Comparison of ENCODE assay signal across 11 cellular contexts in genomic region chr15:57118013-57118799, GRCh38.
DNase-seq lines count a peak whose midpoint lies in the region; ATAC-seq and TF ChIP-seq lines count a peak whose summit lies in the region.
"Had no signal": no experiment of that assay in that cellular context is flagged by ENCODE, and none has a peak within 500 bp of the region (broad histone marks: within the 10 kb centered on the region; RNA-seq: fewer than 3 reads in every experiment).

No MANE protein-coding gene starts in this region.

- no TSS peak for BruUV-seq in Panc1 (replicated peaks; lab: Mats Ljungman, UMichigan)

- CTCF ChIA-PET in Panc1 (lab: Charles Lee) = no interaction called here

- no peaks in the 10 kb centered on the region for H3F3A ChIP-seq in GM23338 (replicated peaks; ENCODE audit: low read depth)

- intact Hi-C loops in Panc1 (cut with micrococcal nuclease; ENCODE audit: unreplicated experiment) = no loop called here

- H3K4me1 ChIP-seq in GM23338 (ENCODE audit: insufficient read depth) (peaks cover 39% of the 10 kb centered on the region), Panc1 (ENCODE audit: control insufficient read depth, insufficient read depth, low read length) (peaks cover 12% of the 10 kb centered on the region; the same call in 1 of the 2 replicates)

- H3K27me3 ChIP-seq in GM23338 (ENCODE audit: insufficient read depth) = no peaks in the 10 kb centered on the region
- H3K27me3 ChIP-seq in Panc1 (ENCODE audit: control insufficient read depth, insufficient read depth, low read length) = no peaks in the 10 kb centered on the region

- H3K27me3 Mint-ChIP-seq in GM23338 (ENCODE audit: insufficient read depth, low read depth, poor library complexity) = peaks cover 2% of the 10 kb centered on the region

- TF ChIP-seq CTCF in GM23338 (conservative IDR thresholded peaks at IDR 0.05; ENCODE audit: low read depth in 2 of 2) (no peak), Panc1 (IDR thresholded peaks at IDR 0.05) (no peak)

- H3K9me2 ChIP-seq in GM23338 (ENCODE audit: insufficient read depth) = no peaks in the 10 kb centered on the region

- ATAC-seq in GM23338 = peak; percentile 74
- peak; percentile 68 for ATAC-seq in Panc1
- no peak for ATAC-seq in GM21737 (IDR thresholded peaks at IDR 0.05; ENCODE audit: unreplicated experiment)
- ATAC-seq: activated T-cell treated with anti-CD3 and anti-CD28 coated beads, Interleukin-2, amount 50 U/mL, for 4 hours had no signal

- H3K4me2 ChIP-seq in GM23338 = peak overlapping the region; percentile 24; the same call in 1 of the 2 replicates

- H3K27ac ChIP-seq in GM23338 (ENCODE audit: low read depth) (peak overlapping the region; percentile 23), Panc1 (ENCODE audit: low read length) (no peak overlapping the region)

- H3K79me2 ChIP-seq in GM23338 (replicated peaks; ENCODE audit: insufficient read depth) = peaks cover 31% of the 10 kb centered on the region

- H2AFZ ChIP-seq in GM23338 = no peak overlapping the region

- H3K9me3 Mint-ChIP-seq in GM23338 = no peaks in the 10 kb centered on the region
- H3K9me3 Mint-ChIP-seq: activated T-cell treated with anti-CD3 and anti-CD28 coated beads, Interleukin-2, amount 50 U/mL, for 4 hours had no signal

- H4K20me1 ChIP-seq in GM23338 (replicated peaks; ENCODE audit: insufficient read depth) = no peaks in the 10 kb centered on the region

- no peak for TF ChIP-seq POLR2A in erythroblast (IDR thresholded peaks at IDR 0.05; ENCODE audit: low read length)

- H3K27ac Mint-ChIP-seq in GM23338 = peak overlapping the region; percentile 87

- in situ Hi-C loops in Panc1 (cut with HindIII; ENCODE audit: low pct_unique_long_range_greater_than_20kb, low sequenced_read_pairs) = no loop called here

- H3K4me3 Mint-ChIP-seq in GM23338 = no peak overlapping the region
- H3K4me3 Mint-ChIP-seq: activated T-cell treated with anti-CD3 and anti-CD28 coated beads, Interleukin-2, amount 50 U/mL, for 4 hours had no signal

- POLR2A ChIA-PET in Panc1 (lab: Charles Lee) = interaction anchor here (1.2 kb wide), 1 partner anchor 8 kb away, joined by 4 read pairs; no protein-coding TSS in a partner anchor

- H3K4me1 Mint-ChIP-seq in GM23338 = peaks cover 54% of the 10 kb centered on the region

- H3K36me3 ChIP-seq in GM23338 (ENCODE audit: insufficient read depth) = no peaks in the 10 kb centered on the region
- peaks cover 2% of the 10 kb centered on the region; the same call in 1 of the 2 replicates for H3K36me3 ChIP-seq in Panc1 (ENCODE audit: control insufficient read depth, insufficient read depth, low read length)

- no peaks in the 10 kb centered on the region for H3K36me3 Mint-ChIP-seq in GM23338 (ENCODE audit: low read depth)

- DNase-seq in GM23338 (ENCODE audit: low spot score) (peak; percentile 42), Panc1 (ENCODE audit: low read depth, low spot score) (peak; percentile 4), erythroblast (lab: John Stamatoyannopoulos, UW) (peak; percentile 6 to 31), pons (ENCODE audit: low spot score) (peak; percentile 93), OCI-M2 (lab: John Stamatoyannopoulos, UW; ENCODE audit: unreplicated experiment) (no peak)
- no peak for DNase-seq in stimulated activated CD4-positive, alpha-beta T cell treated with anti-CD3 and anti-CD28 coated beads, Interleukin-12 subunit alpha, Interleukin-12 subunit beta, amount 100 ng/mL, for 4 hours
- no peak for DNase-seq in activated effector memory CD4-positive, alpha-beta T cell treated with anti-CD3 and anti-CD28 coated beads, Interleukin-2, amount 50 U/mL, for 16 hours
- DNase-seq: activated T-cell treated with anti-CD3 and anti-CD28 coated beads, Interleukin-2, amount 50 U/mL, for 4 hours; NCI-H526; stimulated activated CD4-positive, alpha-beta T cell treated with anti-CD3 and anti-CD28 coated beads, Interleukin-4, amount 100 ng/mL, for 4 hours had no signal

- H3K4me3 ChIP-seq in GM23338 (no peak overlapping the region), Panc1 (ENCODE audit: low read depth in 2 of 2, low read length in 2 of 2) (no peak overlapping the region)

- H3K9me3 ChIP-seq in Panc1 (ENCODE audit: control insufficient read depth, insufficient read depth, low read depth, low read length) = no peaks in the 10 kb centered on the region

TF ChIP-seq in GM23338, 12 proteins besides CTCF, POLR2A, EP300 and RAD21:
- TF ChIP-seq POLR2AphosphoS5 (IDR thresholded peaks at IDR 0.05; ENCODE audit: low read depth) (no peak), CREB1 (CRISPR knock-in tag; IDR thresholded peaks at IDR 0.05; ENCODE audit: low read depth) (no peak), ZNF331 (CRISPR knock-in tag; IDR thresholded peaks at IDR 0.05; ENCODE audit: low read depth) (no peak), EZH2phosphoT487 (IDR thresholded peaks at IDR 0.05; ENCODE audit: unreplicated experiment) (no peak), REST (IDR thresholded peaks at IDR 0.05; ENCODE audit: unreplicated experiment) (no peak), JUNB (IDR thresholded peaks at IDR 0.05; ENCODE audit: unreplicated experiment) (no peak)

Comparison
In these comparisons a context has a peak if more than half of its experiments do, and no peak if none do; other contexts are left out.
1. DNase-seq: peak in GM23338 (single experiment), Panc1 (single experiment), erythroblast (2 of 2) and pons (single experiment); none in OCI-M2 (single experiment), stimulated activated CD4-positive, alpha-beta T cell treated with anti-CD3 and anti-CD28 coated beads, Interleukin-12 subunit alpha, Interleukin-12 subunit beta, amount 100 ng/mL, for 4 hours (single experiment) and activated effector memory CD4-positive, alpha-beta T cell treated with anti-CD3 and anti-CD28 coated beads, Interleukin-2, amount 50 U/mL, for 16 hours (single experiment).